9 cellular contexts compared by ENCODE assay signal in the genomic region with DNA sequence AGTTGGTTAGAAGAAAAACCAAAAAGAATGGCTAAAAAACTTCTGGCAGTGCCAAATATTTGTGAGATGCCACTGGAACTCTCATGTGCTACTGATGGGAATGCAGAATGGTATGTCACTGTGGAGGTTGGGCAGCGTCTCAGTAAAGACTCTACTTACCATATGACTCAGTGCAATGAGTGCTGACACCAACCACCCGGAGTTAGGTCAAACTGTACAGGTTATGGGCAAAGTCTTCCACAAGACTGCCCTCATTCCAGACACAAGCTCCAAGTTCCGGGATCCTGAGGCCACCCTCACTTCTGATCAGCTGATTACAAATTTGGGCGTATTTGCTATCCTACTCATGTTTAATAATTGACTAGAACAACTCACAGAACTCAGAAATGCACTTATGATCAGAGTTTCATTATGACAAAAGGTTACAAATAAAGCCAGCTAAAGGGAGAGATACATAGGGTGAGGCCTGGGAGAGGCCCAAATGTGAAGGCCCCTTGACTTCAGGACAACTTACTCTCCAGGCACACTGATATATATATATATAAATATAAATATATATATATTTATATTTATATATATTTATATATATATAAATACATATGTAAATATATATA.
A peak's percentile ranks its signal among the peaks of the same experiment; 100 is the strongest.
DNase-seq lines count a peak whose midpoint lies in the region; ATAC-seq and TF ChIP-seq lines count a peak whose summit lies in the region.
"Had no signal": no experiment of that assay in that cellular context is flagged by ENCODE, and none has a peak within 500 bp of the region (broad histone marks: within the 10 kb centered on the region; RNA-seq: fewer than 3 reads in every experiment).

No MANE protein-coding gene starts in this region.

- no peaks in the 10 kb centered on the region for H3K27me3 Mint-ChIP-seq in stimulated activated naive CD8-positive, alpha-beta T cell treated with anti-CD3 and anti-CD28 coated beads, Interleukin-15, amount 100 ng/mL, for 72 hours

- no peak for DNase-seq in stimulated activated naive CD8-positive, alpha-beta T cell treated with anti-CD3 and anti-CD28 coated beads, Interleukin-15, Interleukin-2, amounts not matched to agents 100 U/mL and 50 U/mL, for 24 hours
- no peak for DNase-seq in stimulated activated naive CD8-positive, alpha-beta T cell treated with anti-CD3 and anti-CD28 coated beads, Interleukin-15, amount 100 ng/mL, for 72 hours
- DNase-seq in fibroblast of lung (ENCODE audit: low read depth in 2 of 2), result peak; percentile 20 to 87
- no peak for DNase-seq in NCI-H1436 treated with DMSO at 0.1 percent for 48 hours (lab: John Stamatoyannopoulos, UW)
- DNase-seq in coronary artery (ENCODE audit: low spot score), result no peak
- no peak for DNase-seq in DMS 273 (lab: John Stamatoyannopoulos, UW; ENCODE audit: unreplicated experiment)
- DNase-seq: CD8-positive, alpha-beta T cell had no signal

- H3K79me2 ChIP-seq in fibroblast of lung (ENCODE audit: control insufficient read depth, insufficient read depth, low read length), result no peaks in the 10 kb centered on the region

- no peak overlapping the region for H3K4me2 ChIP-seq in fibroblast of lung (ENCODE audit: extremely low read depth, insufficient read depth, low read length)

- no peaks in the 10 kb centered on the region for H3K27me3 ChIP-seq in fibroblast of lung (ENCODE audit: control insufficient read depth, insufficient read depth, low read length)

- no peak overlapping the region for H3K27ac Mint-ChIP-seq in stimulated activated naive CD8-positive, alpha-beta T cell treated with anti-CD3 and anti-CD28 coated beads, Interleukin-15, amount 100 ng/mL, for 72 hours
- H3K27ac Mint-ChIP-seq: CD8-positive, alpha-beta T cell had no signal

- H3K4me3 Mint-ChIP-seq in stimulated activated naive CD8-positive, alpha-beta T cell treated with anti-CD3 and anti-CD28 coated beads, Interleukin-15, amount 100 ng/mL, for 72 hours, result no peak overlapping the region
- H3K4me3 Mint-ChIP-seq: CD8-positive, alpha-beta T cell had no signal

- H3K36me3 ChIP-seq in fibroblast of lung (ENCODE audit: control insufficient read depth, insufficient read depth, low read length), result no peaks in the 10 kb centered on the region

- peak; percentile 55 for ATAC-seq in stimulated activated naive CD8-positive, alpha-beta T cell treated with anti-CD3 and anti-CD28 coated beads, Interleukin-15, Interleukin-2, amounts not matched to agents 100 U/mL and 50 U/mL, for 24 hours
- no peak for ATAC-seq in stimulated activated naive CD8-positive, alpha-beta T cell treated with anti-CD3 and anti-CD28 coated beads, Interleukin-15, amount 100 ng/mL, for 72 hours
- ATAC-seq in HG03432 (IDR thresholded peaks at IDR 0.05; ENCODE audit: unreplicated experiment) (peak; percentile 69), HG02623 (IDR thresholded peaks at IDR 0.05; ENCODE audit: unreplicated experiment) (no peak)
- ATAC-seq: CD8-positive, alpha-beta T cell had no signal

- no peaks in the 10 kb centered on the region for H3K9me3 ChIP-seq in fibroblast of lung (ENCODE audit: control insufficient read depth, insufficient read depth, low read depth, low read length)

- no peak for TF ChIP-seq CTCF in fibroblast of lung (conservative IDR thresholded peaks at IDR 0.05 in 1 of 2, IDR thresholded peaks at IDR 0.05 in 1 of 2; ENCODE audit: low read depth in 1 of 2, low read length in 2 of 2)
- TF ChIP-seq CTCF in coronary artery (IDR thresholded peaks at IDR 0.05), result no peak

- no peak overlapping the region for H2AFZ ChIP-seq in fibroblast of lung (ENCODE audit: low read length)

- H3K4me1 ChIP-seq in fibroblast of lung (ENCODE audit: control insufficient read depth, extremely low read depth, insufficient read depth, low read length), result peaks cover 7% of the 10 kb centered on the region

- H3K4me1 Mint-ChIP-seq in stimulated activated naive CD8-positive, alpha-beta T cell treated with anti-CD3 and anti-CD28 coated beads, Interleukin-15, amount 100 ng/mL, for 72 hours, result peaks cover 12% of the 10 kb centered on the region

- H4K20me1 ChIP-seq in fibroblast of lung (ENCODE audit: control insufficient read depth, extremely low read depth, insufficient read depth, low read length), result no peaks in the 10 kb centered on the region

- no peak overlapping the region for H3K4me3 ChIP-seq in fibroblast of lung (replicated peaks in 1 of 4; ENCODE audit: control extremely low read depth in 1 of 4, insufficient read depth in 1 of 4, low read depth in 3 of 4, low read length in 4 of 4)
- H3K4me3 ChIP-seq in coronary artery, result no peak overlapping the region

- no peak overlapping the region for H3K27ac ChIP-seq in fibroblast of lung (ENCODE audit: insufficient read depth, low read length)
- no peak overlapping the region for H3K27ac ChIP-seq in coronary artery

- H3K9me3 Mint-ChIP-seq in stimulated activated naive CD8-positive, alpha-beta T cell treated with anti-CD3 and anti-CD28 coated beads, Interleukin-15, amount 100 ng/mL, for 72 hours, result no peaks in the 10 kb centered on the region
- H3K9me3 Mint-ChIP-seq: CD8-positive, alpha-beta T cell had no signal

- H3K9ac ChIP-seq in fibroblast of lung (ENCODE audit: insufficient read depth, low read length), result no peak overlapping the region

Comparison
In these comparisons a context has a peak if more than half of its experiments do, and no peak if none do; other contexts are left out.
1. ATAC-seq: peak in stimulated activated naive CD8-positive, alpha-beta T cell treated with anti-CD3 and anti-CD28 coated beads, Interleukin-15, Interleukin-2, amounts not matched to agents 100 U/mL and 50 U/mL, for 24 hours (single experiment) and HG03432 (single experiment); none in stimulated activated naive CD8-positive, alpha-beta T cell treated with anti-CD3 and anti-CD28 coated beads, Interleukin-15, amount 100 ng/mL, for 72 hours (single experiment) and HG02623 (single experiment).
2. DNase-seq: peak in fibroblast of lung (2 of 2); none in stimulated activated naive CD8-positive, alpha-beta T cell treated with anti-CD3 and anti-CD28 coated beads, Interleukin-15, Interleukin-2, amounts not matched to agents 100 U/mL and 50 U/mL, for 24 hours (single experiment), stimulated activated naive CD8-positive, alpha-beta T cell treated with anti-CD3 and anti-CD28 coated beads, Interleukin-15, amount 100 ng/mL, for 72 hours (0 of 2), NCI-H1436 treated with DMSO at 0.1 percent for 48 hours (single experiment), coronary artery (single experiment) and DMS 273 (single experiment).